Comparison of ENCODE assay signal across 22 cellular contexts in the genomic region with DNA sequence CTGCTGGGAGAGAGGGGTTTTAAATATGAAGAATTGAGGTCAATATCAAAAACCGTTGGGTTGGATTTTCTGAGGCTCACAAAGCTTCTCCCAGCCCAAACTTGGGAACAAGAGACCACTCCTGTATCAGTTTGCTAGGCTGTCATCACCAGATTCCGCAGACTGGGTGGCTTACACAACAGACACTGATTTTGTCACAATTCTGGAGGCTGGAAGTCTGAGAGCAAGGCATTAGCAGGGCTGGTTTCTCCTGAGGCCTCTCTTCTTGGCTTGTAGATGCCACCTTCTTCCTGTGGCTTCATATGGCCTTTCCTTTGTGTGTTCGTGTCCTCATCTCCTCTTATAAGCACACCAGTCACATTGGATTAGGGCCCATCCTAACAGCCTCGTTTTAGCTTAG.
"Had no signal": no experiment of that assay in that cellular context is flagged by ENCODE, and none has a peak within 500 bp of the region (broad histone marks: within the 10 kb centered on the region; RNA-seq: fewer than 3 reads in every experiment).

No MANE protein-coding gene starts in this region.

- H3K27ac ChIP-seq: RWPE1 had no signal

- H3K9me3 ChIP-seq: MG63, SK-N-SH had no signal

- H3K9ac ChIP-seq: SK-N-SH had no signal

- H3K36me3 ChIP-seq: MG63 had no signal

- ATAC-seq: Panc1, PC-3 had no signal

- H3K4me2 ChIP-seq: SK-N-SH had no signal

- H3K27me3 ChIP-seq: MG63 had no signal

- DNase-seq: KBM-7; MG63; NCI-H1092; NCI-H1105 treated with DMSO at 0.1 percent for 48 hours; NCI-H1417 treated with DMSO at 0.1 percent for 48 hours; NCI-H146; NCI-H1694 treated with DMSO at 0.1 percent for 48 hours; NCI-H1930; NCI-H2081; NCI-H2107; NCI-H226; NCI-H446; NCI-H510A; NCI-H524 treated with DMSO at 0.1 percent for 48 hours; NCI-H69; NCI-H774; NK-92 treated with Interleukin-12 subunit alpha and Interleukin-12 subunit beta, amount 100 ng/mL, for 24 hours; PC-3; SHP77; SK-N-SH had no signal

- H3K4me3 ChIP-seq: MG63 had no signal
